In the genomic region with DNA sequence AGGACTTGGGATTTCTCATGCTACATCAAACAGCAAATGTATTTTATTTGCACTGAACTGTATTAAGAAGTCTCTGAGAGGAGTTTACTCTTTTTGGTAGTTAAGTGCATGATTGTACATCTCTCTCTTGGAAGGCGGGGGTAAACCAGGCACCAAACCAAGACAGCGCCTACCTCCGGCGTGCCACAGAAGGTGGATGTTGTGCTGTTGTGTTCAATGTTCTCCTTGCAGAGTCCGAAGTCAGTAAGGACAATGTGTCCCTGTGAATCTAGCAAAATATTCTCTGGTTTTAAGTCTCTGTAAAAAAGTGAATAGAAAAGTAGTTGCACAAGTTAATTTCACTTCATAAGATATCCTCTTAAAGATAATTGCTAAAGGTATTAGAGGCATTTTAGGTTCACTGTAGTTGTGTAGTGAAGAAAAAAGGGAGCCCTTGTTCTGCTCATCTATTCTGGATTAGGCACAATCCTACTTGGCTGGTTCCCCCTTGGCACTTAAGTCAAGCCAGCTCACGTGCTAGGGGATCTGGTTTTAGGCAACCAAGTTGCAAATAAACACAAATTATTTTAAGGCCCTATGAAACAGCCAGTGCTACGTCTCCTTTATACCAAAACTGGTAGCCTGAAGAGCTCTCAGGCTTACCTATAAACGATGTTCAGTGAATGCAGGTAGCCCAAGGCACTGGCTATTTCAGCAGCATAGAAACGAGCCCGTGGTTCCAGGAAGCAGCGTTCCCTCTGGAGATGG, we compare ENCODE assay signal across 10 cellular contexts.
DNase-seq lines count a peak whose midpoint lies in the region; ATAC-seq, FAIRE-seq and TF ChIP-seq lines count a peak whose summit lies in the region.
"Had no signal": no experiment of that assay in that cellular context is flagged by ENCODE, and none has a peak within 500 bp of the region (broad histone marks: within the 10 kb centered on the region; RNA-seq: fewer than 3 reads in every experiment).

No MANE protein-coding gene starts in this region.

- H3K27ac ChIP-seq in RWPE2 (ENCODE audit: poor library complexity, severe bottlenecking) (peak overlapping the region; percentile 91), endothelial cell of umbilical vein (ENCODE audit: insufficient read depth, low read depth, low read length) (peak overlapping the region; percentile 98)

- no peak overlapping the region for H2AFZ ChIP-seq in endothelial cell of umbilical vein (ENCODE audit: low read depth, low read length)

- no peaks in the 10 kb centered on the region for H3K9me3 Mint-ChIP-seq in neural crest cell

- DNase-seq in Ammon's horn (ENCODE audit: low spot score): peak; percentile 56
- DNase-seq in RWPE2 (ENCODE audit: low spot score): no peak
- no peak for DNase-seq in endothelial cell of umbilical vein (ENCODE audit: low read depth, low spot score)
- DNase-seq in neural crest cell (ENCODE audit: low read depth, low spot score): no peak
- no peak for DNase-seq in NCI-H2081 (lab: John Stamatoyannopoulos, UW)
- no peak for DNase-seq in NCI-H187 (lab: John Stamatoyannopoulos, UW)
- no peak for DNase-seq in EL
- DNase-seq: GDM1; stimulated activated CD8-positive, alpha-beta memory T cell treated with anti-CD3 and anti-CD28 coated beads, Interleukin-4, amount 100 ng/mL, for 48 hours had no signal

- H3K79me2 ChIP-seq in endothelial cell of umbilical vein (ENCODE audit: control insufficient read depth, insufficient read depth, low read length): peaks cover 53% of the 10 kb centered on the region

- dilution Hi-C loops in endothelial cell of umbilical vein (cut with MboI; ENCODE audit: extremely low pct_ligation_motif_present, low sequenced_read_pairs): no loop called here

- no peaks in the 10 kb centered on the region for H3K36me3 Mint-ChIP-seq in neural crest cell (ENCODE audit: low read depth)

- POLR2A ChIA-PET in endothelial cell of umbilical vein (lab: Charles Lee): interaction anchor here (1.0 to 1.8 kb wide), 4 partner anchors 9 to 651 kb away, joined by 3 to 8 read pairs (median 5); no protein-coding TSS in a partner anchor

- TF ChIP-seq CTCF in RWPE2 (IDR thresholded peaks at IDR 0.05; ENCODE audit: poor library complexity, severe bottlenecking) (no peak), endothelial cell of umbilical vein (IDR thresholded peaks at IDR 0.05; ENCODE audit: extremely low read depth in 1 of 2, insufficient read depth in 1 of 2, low read depth in 1 of 2, low read length in 2 of 2) (no peak), neural crest cell (conservative IDR thresholded peaks at IDR 0.05) (no peak)

- CTCF ChIA-PET in endothelial cell of umbilical vein (lab: Charles Lee): interaction anchor here (1.3 to 3.3 kb wide), 6 partner anchors 16 to 768 kb away, joined by 3 to 24 read pairs (median 8); no protein-coding TSS in a partner anchor

- no peaks in the 10 kb centered on the region for H3K27me3 ChIP-seq in RWPE2 (ENCODE audit: insufficient read depth, poor library complexity, severe bottlenecking)
- H3K27me3 ChIP-seq in endothelial cell of umbilical vein (ENCODE audit: control insufficient read depth in 2 of 2, insufficient read depth in 2 of 2, low read length in 2 of 2): no peaks in the 10 kb centered on the region

- H3K27ac Mint-ChIP-seq in neural crest cell (ENCODE audit: unreplicated experiment): no peak overlapping the region

- peak overlapping the region; percentile 59 for H3K4me3 Mint-ChIP-seq in neural crest cell

- TF ChIP-seq POLR2A in endothelial cell of umbilical vein (IDR thresholded peaks at IDR 0.05; ENCODE audit: low read depth, low read length): no peak

- H3K4me3 ChIP-seq in RWPE2 (ENCODE audit: severe bottlenecking): peak overlapping the region; percentile 60
- peak overlapping the region; percentile 85 to 100 (median 98) for H3K4me3 ChIP-seq in endothelial cell of umbilical vein (replicated peaks in 1 of 3; ENCODE audit: insufficient read depth in 1 of 3, low read depth in 1 of 3, low read length in 3 of 3)

- peaks cover 11% of the 10 kb centered on the region for H4K20me1 ChIP-seq in endothelial cell of umbilical vein (replicated peaks; ENCODE audit: control insufficient read depth, extremely low read depth, insufficient read depth, low read length)

- H3K4me1 ChIP-seq in RWPE2 (ENCODE audit: insufficient read depth, poor library complexity, severe bottlenecking): peaks cover 47% of the 10 kb centered on the region
- H3K4me1 ChIP-seq in endothelial cell of umbilical vein (ENCODE audit: control insufficient read depth, extremely low read depth, insufficient read depth, low read length): peaks cover 46% of the 10 kb centered on the region

- intact Hi-C loops in endothelial cell of umbilical vein (cut with micrococcal nuclease): no loop called here

- peaks cover 15% of the 10 kb centered on the region for H3K27me3 Mint-ChIP-seq in neural crest cell (ENCODE audit: low read depth)

- FAIRE-seq in endothelial cell of umbilical vein (lab: Jason Lieb, UNC): no peak

- H3K4me2 ChIP-seq in endothelial cell of umbilical vein (ENCODE audit: insufficient read depth, low read length): peak overlapping the region; percentile 93

- ATAC-seq in RWPE2 (ENCODE audit: low read depth) (no peak), HG03342 (IDR thresholded peaks at IDR 0.05; ENCODE audit: unreplicated experiment) (no peak)

- H3K9ac ChIP-seq in endothelial cell of umbilical vein (replicated peaks; ENCODE audit: extremely low read depth, insufficient read depth, low read length): peak overlapping the region; percentile 99

- H3K9me1 ChIP-seq in endothelial cell of umbilical vein (replicated peaks; ENCODE audit: control insufficient read depth, extremely low read depth, insufficient read depth, low read length): no peaks in the 10 kb centered on the region

- BruUV-seq in endothelial cell of umbilical vein (replicated peaks; lab: Mats Ljungman, UMichigan): no TSS peak

- H3K9me3 ChIP-seq in RWPE2 (ENCODE audit: severe bottlenecking) (no peaks in the 10 kb centered on the region), endothelial cell of umbilical vein (replicated peaks; ENCODE audit: control insufficient read depth, insufficient read depth, low read length) (no peaks in the 10 kb centered on the region)

- H3K4me1 Mint-ChIP-seq in neural crest cell: peaks cover 17% of the 10 kb centered on the region

- H3K36me3 ChIP-seq in RWPE2 (ENCODE audit: low read depth): peaks cover 57% of the 10 kb centered on the region
- peaks cover 26 to 53% of the 10 kb centered on the region in 2 experiments for H3K36me3 ChIP-seq in endothelial cell of umbilical vein (ENCODE audit: control insufficient read depth in 2 of 2, extremely low read depth in 1 of 2, insufficient read depth in 2 of 2, low read length in 2 of 2)

TF ChIP-seq in endothelial cell of umbilical vein, 7 proteins besides CTCF, POLR2A, EP300 and RAD21:
- TF ChIP-seq FOS (IDR thresholded peaks at IDR 0.05; ENCODE audit: borderline replicate concordance, insufficient read depth, low read length) (no peak), MYC (IDR thresholded peaks at IDR 0.05; ENCODE audit: low read depth, low read length) (no peak), EZH2 (IDR thresholded peaks at IDR 0.05; ENCODE audit: borderline replicate concordance, low read depth, low read length, severe bottlenecking) (no peak), POLR2AphosphoS5 (IDR thresholded peaks at IDR 0.05; ENCODE audit: insufficient read depth, low read depth, low read length) (no peak)
- TF ChIP-seq, protein P1, sequence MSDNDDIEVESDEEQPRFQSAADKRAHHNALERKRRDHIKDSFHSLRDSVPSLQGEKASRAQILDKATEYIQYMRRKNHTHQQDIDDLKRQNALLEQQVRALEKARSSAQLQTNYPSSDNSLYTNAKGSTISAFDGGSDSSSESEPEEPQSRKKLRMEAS (IDR thresholded peaks at IDR 0.05; ENCODE audit: insufficient read depth, insufficient read length): no peak
